ENCODE assay signal across 30 cellular contexts in genomic region chr19:3636962-3637361, GRCh38. TPM values are rescaled to one million over a fixed set of nuclear protein-coding genes. Genes with fewer than 3 reads are reported as not detected.
"Had no signal": no experiment of that assay in that cellular context is flagged by ENCODE, and none has a peak within 500 bp of the region (broad histone marks: within the 10 kb centered on the region; RNA-seq: fewer than 3 reads in every experiment).

No MANE protein-coding gene starts in this region.

- H3K4me1 Mint-ChIP-seq: endodermal cell had no signal

- FAIRE-seq: colon, endometrium, endothelial cell of umbilical vein, frontal cortex had no signal

- H3K4me3 Mint-ChIP-seq: dendritic cell treated with granulocyte-macrophage colony-stimulating factor and Interleukin-4, amounts not matched to agents 40 ng/mL and 50 ng/mL, for 4 days; effector memory CD8-positive, alpha-beta T cell; endodermal cell had no signal

- H3K27me3 Mint-ChIP-seq: dendritic cell treated with granulocyte-macrophage colony-stimulating factor and Interleukin-4, amounts not matched to agents 40 ng/mL and 50 ng/mL, for 4 days; effector memory CD8-positive, alpha-beta T cell had no signal

- H3K27ac ChIP-seq: colonic mucosa, coronary artery, dorsolateral prefrontal cortex, epithelial cell of prostate, esophagus muscularis mucosa, esophagus squamous epithelium, foreskin keratinocyte, gastrocnemius medialis, gastroesophageal sphincter, heart left ventricle, heart right ventricle had no signal

- DNase-seq: colonic mucosa; cortex of kidney; dermis blood vessel endothelial cell; dorsolateral prefrontal cortex; effector CD4-positive, alpha-beta T cell; effector CD8-positive, alpha-beta T cell; effector memory CD4-positive, alpha-beta T cell; effector memory CD8-positive, alpha-beta T cell; endodermal cell; erythroblast; esophagus squamous epithelium; foreskin fibroblast; foreskin keratinocyte; foreskin melanocyte; gastrocnemius medialis; glutamatergic neuron; head of caudate nucleus; heart left ventricle; heart right ventricle had no signal

- ATAC-seq: effector memory CD8-positive, alpha-beta T cell; esophagus mucosa; foreskin keratinocyte; gastrocnemius medialis; gastroesophageal sphincter; heart left ventricle; heart right ventricle had no signal

- H3K4me3 ChIP-seq: colonic mucosa, coronary artery, dorsolateral prefrontal cortex, esophagus muscularis mucosa, esophagus squamous epithelium, gastrocnemius medialis, gastroesophageal sphincter, heart left ventricle, heart right ventricle had no signal

- H3K9me3 ChIP-seq: colonic mucosa, esophagus muscularis mucosa, esophagus squamous epithelium, gastrocnemius medialis, gastroesophageal sphincter, heart left ventricle, heart right ventricle had no signal

- H3K9me3 Mint-ChIP-seq: dendritic cell treated with granulocyte-macrophage colony-stimulating factor and Interleukin-4, amounts not matched to agents 40 ng/mL and 50 ng/mL, for 4 days; effector memory CD8-positive, alpha-beta T cell; endodermal cell had no signal

- H3K27ac Mint-ChIP-seq: dendritic cell treated with granulocyte-macrophage colony-stimulating factor and Interleukin-4, amounts not matched to agents 40 ng/mL and 50 ng/mL, for 4 days; effector memory CD8-positive, alpha-beta T cell; endodermal cell had no signal

- H3K27me3 ChIP-seq: colonic mucosa, dorsolateral prefrontal cortex, esophagus muscularis mucosa, esophagus squamous epithelium, foreskin keratinocyte, gastrocnemius medialis, gastroesophageal sphincter, heart left ventricle, heart right ventricle had no signal

- H3K36me3 ChIP-seq: colonic mucosa had no signal

- H3K4me1 ChIP-seq: colonic mucosa, esophagus squamous epithelium, foreskin keratinocyte, gastrocnemius medialis, heart left ventricle, heart right ventricle had no signal

RNA-seq across cellular contexts. Expression of gene GIPC3, which starts 51.7 kb away (rescaled TPM):
- total RNA-seq: epithelial cell of proximal tubule, foreskin keratinocyte had no signal
